8 cellular contexts compared by ENCODE assay signal in the genomic region with DNA sequence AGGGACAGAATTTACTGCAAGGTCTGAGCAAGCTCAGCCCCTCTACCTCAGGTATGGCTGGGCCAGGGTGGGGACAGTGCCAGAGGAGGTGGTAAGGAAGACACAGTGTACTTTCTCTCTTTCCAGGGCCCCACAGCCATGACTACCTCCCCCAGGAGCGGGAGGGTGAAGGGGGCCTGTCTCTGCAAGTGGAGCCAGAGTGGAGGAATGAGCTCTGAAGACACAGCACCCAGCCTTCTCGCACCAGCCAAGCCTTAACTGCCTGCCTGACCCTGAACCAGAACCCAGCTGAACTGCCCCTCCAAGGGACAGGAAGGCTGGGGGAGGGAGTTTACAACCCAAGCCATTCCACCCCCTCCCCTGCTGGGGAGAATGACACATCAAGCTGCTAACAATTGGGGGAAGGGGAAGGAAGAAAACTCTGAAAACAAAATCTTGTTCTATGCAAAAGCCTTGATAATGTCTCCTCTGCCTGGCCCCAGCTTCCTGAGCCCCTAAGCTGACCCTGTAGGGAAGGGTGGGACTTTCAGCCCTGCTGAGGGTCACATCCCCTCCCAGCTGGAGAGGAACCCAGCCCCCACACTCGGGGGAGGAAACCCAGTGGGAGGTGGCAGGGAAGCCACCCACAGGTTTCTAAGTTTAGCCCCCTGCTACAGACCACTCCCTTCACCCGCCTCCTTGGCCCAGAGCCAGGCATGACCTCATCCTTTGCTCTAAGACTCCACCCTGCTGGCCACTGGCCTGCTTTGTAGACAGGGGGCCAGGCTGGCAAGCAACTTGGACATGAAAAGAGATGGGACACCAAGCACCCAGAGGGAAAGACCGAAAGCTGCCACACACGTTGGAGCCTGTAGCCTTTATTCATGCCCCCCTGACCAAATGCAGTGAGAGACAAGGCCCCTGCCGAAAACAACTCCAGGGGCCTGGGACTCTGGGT. TPM values are rescaled to one million over a fixed set of nuclear protein-coding genes. Genes with fewer than 3 reads are reported as not detected.
DNase-seq lines count a peak whose midpoint lies in the region; ATAC-seq and TF ChIP-seq lines count a peak whose summit lies in the region.

No MANE protein-coding gene starts in this region.

- TF ChIP-seq POLR2A in GM18505 (IDR thresholded peaks at IDR 0.05; ENCODE audit: borderline replicate concordance, extremely low read depth, insufficient read depth, insufficient read length) = no peak

- DNase-seq in NCI-H748 (lab: John Stamatoyannopoulos, UW; ENCODE audit: unreplicated experiment) (peak; percentile 87), lung microvascular endothelial cell (ENCODE audit: low read depth in 2 of 2) (peak; percentile 99)
- peak; percentile 77 for DNase-seq in activated CD4-positive, alpha-beta memory T cell treated with anti-CD3 and anti-CD28 coated beads, Interleukin-2, amount 10 ng/mL, durations not matched to agents 7 days and 5 days
- peak; percentile 63 for DNase-seq in effector CD8-positive, alpha-beta T cell (lab: John Stamatoyannopoulos, UW)
- peak; percentile 59 to 64 for DNase-seq in stimulated activated CD8-positive, alpha-beta memory T cell treated with anti-CD3 and anti-CD28 coated beads, Interleukin-15, amount 100 ng/mL, for 4 hours (ENCODE audit: low read depth in 2 of 2)

- CTCF ChIA-PET in activated CD4-positive, alpha-beta memory T cell treated with anti-CD3 and anti-CD28 coated beads, Interleukin-2, amount 10 ng/mL, durations not matched to agents 7 days and 5 days (lab: Charles Lee) = interaction anchor here (1.2 kb wide), 1 partner anchor 199 kb away, joined by 3 read pairs; no protein-coding TSS in a partner anchor

- H3K36me3 Mint-ChIP-seq in activated CD4-positive, alpha-beta memory T cell treated with anti-CD3 and anti-CD28 coated beads, Interleukin-2, amount 10 ng/mL, durations not matched to agents 7 days and 5 days (ENCODE audit: low read depth) = peaks cover 44% of the 10 kb centered on the region

- no peaks in the 10 kb centered on the region for H3K27me3 Mint-ChIP-seq in activated CD4-positive, alpha-beta memory T cell treated with anti-CD3 and anti-CD28 coated beads, Interleukin-2, amount 10 ng/mL, durations not matched to agents 7 days and 5 days

- H3K4me1 Mint-ChIP-seq in activated CD4-positive, alpha-beta memory T cell treated with anti-CD3 and anti-CD28 coated beads, Interleukin-2, amount 10 ng/mL, durations not matched to agents 7 days and 5 days = peaks cover 62% of the 10 kb centered on the region

- H3K27ac Mint-ChIP-seq in activated CD4-positive, alpha-beta memory T cell treated with anti-CD3 and anti-CD28 coated beads, Interleukin-2, amount 10 ng/mL, durations not matched to agents 7 days and 5 days = peak overlapping the region; percentile 85

- H3K9me3 Mint-ChIP-seq in activated CD4-positive, alpha-beta memory T cell treated with anti-CD3 and anti-CD28 coated beads, Interleukin-2, amount 10 ng/mL, durations not matched to agents 7 days and 5 days = no peaks in the 10 kb centered on the region

- no peak overlapping the region for H3K4me3 Mint-ChIP-seq in activated CD4-positive, alpha-beta memory T cell treated with anti-CD3 and anti-CD28 coated beads, Interleukin-2, amount 10 ng/mL, durations not matched to agents 7 days and 5 days

- POLR2A ChIA-PET in activated CD4-positive, alpha-beta memory T cell treated with anti-CD3 and anti-CD28 coated beads, Interleukin-2, amount 10 ng/mL, durations not matched to agents 7 days and 5 days (lab: Charles Lee) = interaction anchor here (0.6 to 5.9 kb wide), 4 partner anchors 25 to 82 kb away, joined by 3 to 34 read pairs (median 4); a partner anchor contains a TSS

- ATAC-seq in GM18505 (IDR thresholded peaks at IDR 0.05; ENCODE audit: unreplicated experiment) = peak; percentile 57
- peak; percentile 46 for ATAC-seq in HG03280 (IDR thresholded peaks at IDR 0.05; ENCODE audit: unreplicated experiment)
- ATAC-seq in GM19463 (IDR thresholded peaks at IDR 0.05; ENCODE audit: unreplicated experiment) = no peak

RNA-seq across cellular contexts. Expression of a gene that starts 6.4 kb away (rescaled TPM):
- 10 to 100 TPM; 87.1 to 92.4 TPM for total RNA-seq in activated CD4-positive, alpha-beta memory T cell treated with anti-CD3 and anti-CD28 coated beads, Interleukin-2, amount 10 ng/mL, durations not matched to agents 7 days and 5 days
- 538 and 654 TPM in 2 replicates for total RNA-seq in lung microvascular endothelial cell

RNA-seq across cellular contexts. Expression of a gene that starts 14.6 kb away (rescaled TPM):
- total RNA-seq in activated CD4-positive, alpha-beta memory T cell treated with anti-CD3 and anti-CD28 coated beads, Interleukin-2, amount 10 ng/mL, durations not matched to agents 7 days and 5 days = not detected
- 0.65 and 0.79 TPM in 2 replicates for total RNA-seq in lung microvascular endothelial cell

RNA-seq across cellular contexts. Expression of a gene that starts 26.1 kb away (rescaled TPM):
- 100 to 1,000 TPM; 100 to 102 TPM for total RNA-seq in activated CD4-positive, alpha-beta memory T cell treated with anti-CD3 and anti-CD28 coated beads, Interleukin-2, amount 10 ng/mL, durations not matched to agents 7 days and 5 days
- 35.5 and 39.5 TPM in 2 replicates for total RNA-seq in lung microvascular endothelial cell
